1 cellular context compared by ENCODE assay signal in the genomic region with DNA sequence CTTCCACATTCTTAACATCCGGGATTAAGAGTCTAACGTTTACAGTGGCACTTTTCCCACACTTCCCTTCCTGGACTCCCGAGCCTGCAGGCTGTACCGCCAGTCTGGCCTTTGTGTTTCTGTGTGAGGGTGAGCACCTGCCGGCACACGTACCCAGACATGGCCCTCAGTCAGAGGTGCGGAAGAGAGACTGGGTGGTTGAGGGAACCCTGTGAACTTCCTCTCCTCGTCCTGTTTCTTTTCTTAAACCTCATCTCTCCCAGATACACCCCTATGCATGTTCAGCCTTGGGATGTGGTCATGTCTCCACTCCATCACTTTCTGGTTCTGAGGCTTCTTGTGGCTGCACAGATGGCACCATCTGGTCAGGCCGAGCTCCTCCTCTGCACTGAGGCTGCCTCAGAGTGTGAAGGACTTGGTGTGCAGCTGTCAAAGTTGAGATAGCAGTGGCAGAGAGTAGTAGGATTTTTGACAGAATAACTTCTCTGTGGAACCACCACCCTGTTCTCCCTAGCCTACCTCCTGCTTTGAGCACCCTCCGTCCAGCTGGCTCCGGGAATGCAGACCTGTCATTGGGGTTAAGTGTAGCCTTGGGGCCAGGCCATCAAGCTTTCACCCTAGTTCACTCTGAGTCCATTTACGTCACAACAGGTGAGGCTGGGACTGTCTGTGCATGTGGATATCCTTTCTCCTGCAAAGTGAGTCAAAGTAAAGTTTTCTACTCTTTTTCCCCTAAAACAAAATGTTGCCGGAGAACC.
TF ChIP-seq lines count a peak whose summit lies in the region.

No MANE protein-coding gene starts in this region.

TF ChIP-seq in WTC11, 78 proteins besides CTCF, POLR2A, EP300 and RAD21 (continued from another document):
- TF ChIP-seq, protein P1, sequence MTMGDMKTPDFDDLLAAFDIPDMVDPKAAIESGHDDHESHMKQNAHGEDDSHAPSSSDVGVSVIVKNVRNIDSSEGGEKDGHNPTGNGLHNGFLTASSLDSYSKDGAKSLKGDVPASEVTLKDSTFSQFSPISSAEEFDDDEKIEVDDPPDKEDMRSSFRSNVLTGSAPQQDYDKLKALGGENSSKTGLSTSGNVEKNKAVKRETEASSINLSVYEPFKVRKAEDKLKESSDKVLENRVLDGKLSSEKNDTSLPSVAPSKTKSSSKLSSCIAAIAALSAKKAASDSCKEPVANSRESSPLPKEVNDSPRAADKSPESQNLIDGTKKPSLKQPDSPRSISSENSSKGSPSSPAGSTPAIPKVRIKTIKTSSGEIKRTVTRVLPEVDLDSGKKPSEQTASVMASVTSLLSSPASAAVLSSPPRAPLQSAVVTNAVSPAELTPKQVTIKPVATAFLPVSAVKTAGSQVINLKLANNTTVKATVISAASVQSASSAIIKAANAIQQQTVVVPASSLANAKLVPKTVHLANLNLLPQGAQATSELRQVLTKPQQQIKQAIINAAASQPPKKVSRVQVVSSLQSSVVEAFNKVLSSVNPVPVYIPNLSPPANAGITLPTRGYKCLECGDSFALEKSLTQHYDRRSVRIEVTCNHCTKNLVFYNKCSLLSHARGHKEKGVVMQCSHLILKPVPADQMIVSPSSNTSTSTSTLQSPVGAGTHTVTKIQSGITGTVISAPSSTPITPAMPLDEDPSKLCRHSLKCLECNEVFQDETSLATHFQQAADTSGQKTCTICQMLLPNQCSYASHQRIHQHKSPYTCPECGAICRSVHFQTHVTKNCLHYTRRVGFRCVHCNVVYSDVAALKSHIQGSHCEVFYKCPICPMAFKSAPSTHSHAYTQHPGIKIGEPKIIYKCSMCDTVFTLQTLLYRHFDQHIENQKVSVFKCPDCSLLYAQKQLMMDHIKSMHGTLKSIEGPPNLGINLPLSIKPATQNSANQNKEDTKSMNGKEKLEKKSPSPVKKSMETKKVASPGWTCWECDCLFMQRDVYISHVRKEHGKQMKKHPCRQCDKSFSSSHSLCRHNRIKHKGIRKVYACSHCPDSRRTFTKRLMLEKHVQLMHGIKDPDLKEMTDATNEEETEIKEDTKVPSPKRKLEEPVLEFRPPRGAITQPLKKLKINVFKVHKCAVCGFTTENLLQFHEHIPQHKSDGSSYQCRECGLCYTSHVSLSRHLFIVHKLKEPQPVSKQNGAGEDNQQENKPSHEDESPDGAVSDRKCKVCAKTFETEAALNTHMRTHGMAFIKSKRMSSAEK (CRISPR knock-in tag; IDR thresholded peaks at IDR 0.05; ENCODE audit: borderline replicate concordance), result no peak
TF ChIP-seq in WTC11: peak in this region for 1.
